ENCODE assay signal across 13 cellular contexts in the genomic region with DNA sequence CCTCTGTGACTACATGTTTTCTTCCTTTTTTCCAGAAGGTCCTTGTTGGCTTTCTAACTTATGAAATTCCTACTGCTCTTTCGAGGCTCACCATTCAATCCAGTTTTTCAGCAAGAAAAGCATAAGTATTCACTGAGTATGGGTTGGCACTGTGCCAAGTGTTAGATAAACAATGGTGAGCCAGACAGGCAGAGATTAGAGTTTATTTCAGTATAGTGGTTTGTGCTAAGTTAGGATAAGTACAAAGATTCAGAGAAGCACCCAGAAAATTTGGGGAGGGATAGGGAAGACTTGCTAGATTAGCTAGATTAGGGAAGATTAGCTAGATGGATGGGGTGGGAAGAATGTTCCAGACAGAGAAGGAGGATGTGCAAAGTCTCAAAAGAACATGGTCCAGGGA.
DNase-seq lines count a peak whose midpoint lies in the region; ATAC-seq and TF ChIP-seq lines count a peak whose summit lies in the region.
"Had no signal": no experiment of that assay in that cellular context is flagged by ENCODE, and none has a peak within 500 bp of the region (broad histone marks: within the 10 kb centered on the region; RNA-seq: fewer than 3 reads in every experiment).

No MANE protein-coding gene starts in this region.

- H3K9ac ChIP-seq in adipocyte (ENCODE audit: low read length), result no peak overlapping the region

- intact Hi-C loops in A673 (cut with micrococcal nuclease; ENCODE audit: unreplicated experiment), result no loop called here
- intact Hi-C loops in CD14-positive monocyte (cut with micrococcal nuclease), result no loop called here

- peaks cover 9 to 19% of the 10 kb centered on the region in 2 donors for H3K36me3 Mint-ChIP-seq in CD14-positive monocyte
- peaks cover 30% of the 10 kb centered on the region for H3K36me3 Mint-ChIP-seq in T-helper 2 cell treated with Interferon-gamma antibody and Interleukin-4, amounts not matched to agents 5 μg/mL and 100 μg/mL, for 36 hours (ENCODE audit: low read depth)

- peak; percentile 24 for DNase-seq in A673 (ENCODE audit: low spot score)
- DNase-seq in HT-29 (ENCODE audit: low spot score), result peak; percentile 22
- peak; percentile 58 for DNase-seq in adipocyte (ENCODE audit: low read depth)
- peak; percentile 60 for DNase-seq in fibroblast of villous mesenchyme (ENCODE audit: low read depth)
- DNase-seq in CD14-positive monocyte (ENCODE audit: low spot score), result no peak
- DNase-seq in NCI-H1048 (lab: John Stamatoyannopoulos, UW), result no peak
- DNase-seq in T-helper 2 cell treated with Interferon-gamma antibody and Interleukin-4, amounts not matched to agents 5 μg/mL and 100 μg/mL, for 36 hours (ENCODE audit: low spot score), result no peak
- DNase-seq: activated CD4-positive, alpha-beta T cell treated with anti-CD3 and anti-CD28 coated beads for 4 hours; NCI-H226; nephron progenitor cell had no signal

- no peaks in the 10 kb centered on the region for H3K9me3 ChIP-seq in A673 (ENCODE audit: low read depth, low read length, poor library complexity, severe bottlenecking)
- H3K9me3 ChIP-seq in adipocyte (ENCODE audit: control insufficient read depth, low read length), result no peaks in the 10 kb centered on the region
- H3K9me3 ChIP-seq: SJSA1 had no signal

- H3K27me3 ChIP-seq in A673 (replicated peaks; ENCODE audit: insufficient read depth, low read depth, low read length, poor library complexity) (no peaks in the 10 kb centered on the region), adipocyte (replicated peaks; ENCODE audit: control insufficient read depth, insufficient read depth, low read length) (no peaks in the 10 kb centered on the region)
- H3K27me3 ChIP-seq: SJSA1 had no signal

- no TSS peak for BruUV-seq in A673 (replicated peaks; lab: Mats Ljungman, UMichigan)

- peaks cover 0 to 5% (median 2%) of the 10 kb centered on the region in 7 donors for H3K9me3 Mint-ChIP-seq in CD14-positive monocyte
- H3K9me3 Mint-ChIP-seq in T-helper 2 cell treated with Interferon-gamma antibody and Interleukin-4, amounts not matched to agents 5 μg/mL and 100 μg/mL, for 36 hours, result peaks cover 4% of the 10 kb centered on the region

- ATAC-seq in HG03378 (IDR thresholded peaks at IDR 0.05; ENCODE audit: unreplicated experiment), result no peak

- H3K4me1 Mint-ChIP-seq in CD14-positive monocyte, result no peaks in the 10 kb centered on the region
- peaks cover 5% of the 10 kb centered on the region for H3K4me1 Mint-ChIP-seq in T-helper 2 cell treated with Interferon-gamma antibody and Interleukin-4, amounts not matched to agents 5 μg/mL and 100 μg/mL, for 36 hours (ENCODE audit: low read depth)
- H3K4me1 Mint-ChIP-seq: B cell, nephron progenitor cell had no signal

- CTCF ChIA-PET in A673 (lab: Charles Lee), result no interaction called here

- H3K4me3 Mint-ChIP-seq in CD14-positive monocyte, result no peak overlapping the region
- no peak overlapping the region for H3K4me3 Mint-ChIP-seq in T-helper 2 cell treated with Interferon-gamma antibody and Interleukin-4, amounts not matched to agents 5 μg/mL and 100 μg/mL, for 36 hours
- H3K4me3 Mint-ChIP-seq: B cell, nephron progenitor cell had no signal

- TF ChIP-seq CTCF in A673 (conservative IDR thresholded peaks at IDR 0.05; ENCODE audit: low read depth, low read length) (no peak), fibroblast of villous mesenchyme (IDR thresholded peaks at IDR 0.05; ENCODE audit: insufficient read depth, low read depth, low read length) (no peak), CD14-positive monocyte (IDR thresholded peaks at IDR 0.05) (no peak)

- peaks cover 0 to 2% (median 0%) of the 10 kb centered on the region in 3 donors for H3K27me3 Mint-ChIP-seq in CD14-positive monocyte (ENCODE audit: low read depth in 3 of 3)
- no peaks in the 10 kb centered on the region for H3K27me3 Mint-ChIP-seq in T-helper 2 cell treated with Interferon-gamma antibody and Interleukin-4, amounts not matched to agents 5 μg/mL and 100 μg/mL, for 36 hours (ENCODE audit: low read depth)
- H3K27me3 Mint-ChIP-seq: B cell had no signal

- no peak overlapping the region for H3K27ac ChIP-seq in A673 (ENCODE audit: low read depth, low read length, poor library complexity, severe bottlenecking)
- H3K27ac ChIP-seq: SJSA1 had no signal

- H3K4me3 ChIP-seq in A673 (ENCODE audit: low read depth, low read length, poor library complexity, severe bottlenecking) (no peak overlapping the region), adipocyte (ENCODE audit: low read length) (no peak overlapping the region), fibroblast of villous mesenchyme (ENCODE audit: low read depth, low read length) (no peak overlapping the region)
- H3K4me3 ChIP-seq: SJSA1 had no signal

- H3K4me1 ChIP-seq in A673 (ENCODE audit: insufficient read depth, low read length, poor library complexity, severe bottlenecking) (no peaks in the 10 kb centered on the region), adipocyte (ENCODE audit: control insufficient read depth, insufficient read depth, low read length) (no peaks in the 10 kb centered on the region)

- H3K27ac Mint-ChIP-seq in CD14-positive monocyte, result no peak overlapping the region
- H3K27ac Mint-ChIP-seq in T-helper 2 cell treated with Interferon-gamma antibody and Interleukin-4, amounts not matched to agents 5 μg/mL and 100 μg/mL, for 36 hours, result no peak overlapping the region
- H3K27ac Mint-ChIP-seq: B cell, nephron progenitor cell had no signal

- H3K36me3 ChIP-seq in A673 (ENCODE audit: insufficient read depth, low read length, poor library complexity, severe bottlenecking), result no peaks in the 10 kb centered on the region
- H3K36me3 ChIP-seq in adipocyte (ENCODE audit: control insufficient read depth, insufficient read depth, low read length, severe bottlenecking), result peaks cover 3% of the 10 kb centered on the region

- POLR2A ChIA-PET in A673 (lab: Charles Lee; ENCODE audit: low non-redundant PET), result no interaction called here

Comparison
In these comparisons a context has a peak if more than half of its experiments do, and no peak if none do; other contexts are left out.
1. DNase-seq: peak in A673 (single experiment), HT-29 (single experiment), adipocyte (single experiment) and fibroblast of villous mesenchyme (single experiment); none in CD14-positive monocyte (single experiment), NCI-H1048 (single experiment) and T-helper 2 cell treated with Interferon-gamma antibody and Interleukin-4, amounts not matched to agents 5 μg/mL and 100 μg/mL, for 36 hours (single experiment).